In genomic region chr21:16492356-16492755, GRCh38 we compare ENCODE assay signal across 1 cellular context.
TF ChIP-seq lines count a peak whose summit lies in the region.

No MANE protein-coding gene starts in this region.

TF ChIP-seq in WTC11, 78 proteins besides CTCF, POLR2A, EP300 and RAD21 (continued from another document):
- TF ChIP-seq STAT6 (CRISPR knock-in tag; conservative IDR thresholded peaks at IDR 0.05; ENCODE audit: low read depth), result no peak
- TF ChIP-seq RORB (CRISPR knock-in tag; IDR thresholded peaks at IDR 0.05), result no peak
- TF ChIP-seq, protein P1, sequence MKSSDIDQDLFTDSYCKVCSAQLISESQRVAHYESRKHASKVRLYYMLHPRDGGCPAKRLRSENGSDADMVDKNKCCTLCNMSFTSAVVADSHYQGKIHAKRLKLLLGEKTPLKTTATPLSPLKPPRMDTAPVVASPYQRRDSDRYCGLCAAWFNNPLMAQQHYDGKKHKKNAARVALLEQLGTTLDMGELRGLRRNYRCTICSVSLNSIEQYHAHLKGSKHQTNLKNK (CRISPR knock-in tag; IDR thresholded peaks at IDR 0.05), result no peak
- TF ChIP-seq, protein P2, sequence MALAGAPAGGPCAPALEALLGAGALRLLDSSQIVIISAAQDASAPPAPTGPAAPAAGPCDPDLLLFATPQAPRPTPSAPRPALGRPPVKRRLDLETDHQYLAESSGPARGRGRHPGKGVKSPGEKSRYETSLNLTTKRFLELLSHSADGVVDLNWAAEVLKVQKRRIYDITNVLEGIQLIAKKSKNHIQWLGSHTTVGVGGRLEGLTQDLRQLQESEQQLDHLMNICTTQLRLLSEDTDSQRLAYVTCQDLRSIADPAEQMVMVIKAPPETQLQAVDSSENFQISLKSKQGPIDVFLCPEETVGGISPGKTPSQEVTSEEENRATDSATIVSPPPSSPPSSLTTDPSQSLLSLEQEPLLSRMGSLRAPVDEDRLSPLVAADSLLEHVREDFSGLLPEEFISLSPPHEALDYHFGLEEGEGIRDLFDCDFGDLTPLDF (CRISPR knock-in tag; IDR thresholded peaks at IDR 0.05), result no peak
- TF ChIP-seq ZNF138 (CRISPR knock-in tag; conservative IDR thresholded peaks at IDR 0.05), result no peak
- TF ChIP-seq, protein P3, sequence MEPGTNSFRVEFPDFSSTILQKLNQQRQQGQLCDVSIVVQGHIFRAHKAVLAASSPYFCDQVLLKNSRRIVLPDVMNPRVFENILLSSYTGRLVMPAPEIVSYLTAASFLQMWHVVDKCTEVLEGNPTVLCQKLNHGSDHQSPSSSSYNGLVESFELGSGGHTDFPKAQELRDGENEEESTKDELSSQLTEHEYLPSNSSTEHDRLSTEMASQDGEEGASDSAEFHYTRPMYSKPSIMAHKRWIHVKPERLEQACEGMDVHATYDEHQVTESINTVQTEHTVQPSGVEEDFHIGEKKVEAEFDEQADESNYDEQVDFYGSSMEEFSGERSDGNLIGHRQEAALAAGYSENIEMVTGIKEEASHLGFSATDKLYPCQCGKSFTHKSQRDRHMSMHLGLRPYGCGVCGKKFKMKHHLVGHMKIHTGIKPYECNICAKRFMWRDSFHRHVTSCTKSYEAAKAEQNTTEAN (CRISPR knock-in tag; IDR thresholded peaks at IDR 0.05), result no peak
- TF ChIP-seq GRHL2 (CRISPR knock-in tag; IDR thresholded peaks at IDR 0.05; ENCODE audit: insufficient replicate concordance, severe bottlenecking), result no peak
TF ChIP-seq in WTC11: peak in this region for 0.
